ENCODE assay signal across 9 cellular contexts in the genomic region with DNA sequence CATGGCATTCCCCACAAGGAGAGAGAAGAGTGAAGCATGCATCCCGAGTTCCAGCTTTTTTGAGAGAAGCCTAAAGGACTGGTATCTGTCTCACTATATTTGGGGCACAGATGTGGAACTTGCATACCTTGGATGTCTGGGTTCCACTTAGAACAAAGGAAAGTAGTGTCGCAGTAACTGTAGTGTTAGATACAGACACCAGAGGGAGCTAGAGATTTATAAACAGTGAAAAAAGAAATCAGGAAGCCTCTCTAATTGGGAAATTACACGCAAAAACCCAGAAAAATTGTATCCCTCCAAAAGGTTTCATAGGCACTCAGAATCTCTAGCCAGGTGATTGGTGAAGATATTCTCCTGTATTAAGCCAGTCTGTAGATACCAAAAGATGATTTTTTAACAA. TPM values are rescaled to one million over a fixed set of nuclear protein-coding genes. Genes with fewer than 3 reads are reported as not detected.
DNase-seq lines count a peak whose midpoint lies in the region; ATAC-seq, FAIRE-seq and TF ChIP-seq lines count a peak whose summit lies in the region.
"Had no signal": no experiment of that assay in that cellular context is flagged by ENCODE, and none has a peak within 500 bp of the region (broad histone marks: within the 10 kb centered on the region; RNA-seq: fewer than 3 reads in every experiment).

No MANE protein-coding gene starts in this region.

- H3K27ac ChIP-seq in OCI-LY1 (ENCODE audit: low read depth, low read length, poor library complexity, severe bottlenecking) (no peak overlapping the region), suprapubic skin (no peak overlapping the region)

- TF ChIP-seq CTCF in OCI-LY1 (IDR thresholded peaks at IDR 0.05; ENCODE audit: low read length) = peak; percentile 51
- peak; percentile 26 for TF ChIP-seq CTCF in foreskin fibroblast (IDR thresholded peaks at IDR 0.05; ENCODE audit: low read depth, low read length)
- TF ChIP-seq CTCF in suprapubic skin (IDR thresholded peaks at IDR 0.05) = peak; percentile 31 to 43

- H3K27ac Mint-ChIP-seq in activated naive CD4-positive, alpha-beta T cell treated with anti-CD3 and anti-CD28 coated beads, Interleukin-2, amount 50 U/mL, for 72 hours = no peak overlapping the region
- H3K27ac Mint-ChIP-seq: dendritic cell treated with granulocyte-macrophage colony-stimulating factor and Interleukin-4, amounts not matched to agents 40 ng/mL and 50 ng/mL, for 4 days had no signal

- FAIRE-seq in GM19239 (lab: Jason Lieb, UNC) = peak; percentile 68

- H3K4me1 ChIP-seq in OCI-LY1 (ENCODE audit: insufficient read depth, low read length, severe bottlenecking) (no peaks in the 10 kb centered on the region), suprapubic skin (no peaks in the 10 kb centered on the region)

- whole genome bisulfite sequencing in suprapubic skin = 1% methylated on average over 3 of the region's 3 CpGs

- H3K9ac ChIP-seq in OCI-LY1 (ENCODE audit: low read length) = no peak overlapping the region

- H2AFZ ChIP-seq in OCI-LY1 (ENCODE audit: low read length) = no peak overlapping the region

- H3K36me3 ChIP-seq in OCI-LY1 (ENCODE audit: insufficient read depth, low read length) (no peaks in the 10 kb centered on the region), suprapubic skin (no peaks in the 10 kb centered on the region)

- H3K4me2 ChIP-seq in OCI-LY1 (ENCODE audit: low read length) = no peak overlapping the region

- no peak for TF ChIP-seq EP300 in suprapubic skin (IDR thresholded peaks at IDR 0.05)

- H3K36me3 Mint-ChIP-seq in activated naive CD4-positive, alpha-beta T cell treated with anti-CD3 and anti-CD28 coated beads, Interleukin-2, amount 50 U/mL, for 72 hours = no peaks in the 10 kb centered on the region

- H3K9me3 ChIP-seq in OCI-LY1 (ENCODE audit: low read length) (no peaks in the 10 kb centered on the region), suprapubic skin (no peaks in the 10 kb centered on the region)

- H3K27me3 ChIP-seq in OCI-LY1 (ENCODE audit: insufficient read depth, low read length) (no peaks in the 10 kb centered on the region), suprapubic skin (no peaks in the 10 kb centered on the region)

- H3K9me3 Mint-ChIP-seq in activated naive CD4-positive, alpha-beta T cell treated with anti-CD3 and anti-CD28 coated beads, Interleukin-2, amount 50 U/mL, for 72 hours = no peaks in the 10 kb centered on the region
- H3K9me3 Mint-ChIP-seq: dendritic cell treated with granulocyte-macrophage colony-stimulating factor and Interleukin-4, amounts not matched to agents 40 ng/mL and 50 ng/mL, for 4 days had no signal

- no peak overlapping the region for H3K4me3 ChIP-seq in OCI-LY1 (ENCODE audit: low read depth, low read length, poor library complexity, severe bottlenecking)
- H3K4me3 ChIP-seq in foreskin fibroblast (ENCODE audit: low read depth in 1 of 2, low read length in 2 of 2) = no peak overlapping the region
- no peak overlapping the region for H3K4me3 ChIP-seq in suprapubic skin

- H3F3A ChIP-seq in OCI-LY1 (ENCODE audit: insufficient read depth, low read length) = no peaks in the 10 kb centered on the region

- H4K20me1 ChIP-seq in OCI-LY1 (ENCODE audit: insufficient read depth, low read length) = no peaks in the 10 kb centered on the region

- DNase-seq in AG08396 (ENCODE audit: low spot score) (peak; percentile 3), GM19239 (ENCODE audit: insufficient read length, low spot score) (no peak), foreskin fibroblast (peak in 1 of 2 donors; percentile 8), suprapubic skin (ENCODE audit: low spot score in 2 of 2) (no peak), amniotic stem cell (lab: John Stamatoyannopoulos, UW) (no peak)
- no peak for DNase-seq in activated naive CD4-positive, alpha-beta T cell treated with anti-CD3 and anti-CD28 coated beads, Interleukin-2, amount 50 U/mL, for 72 hours (ENCODE audit: low spot score in 2 of 2)

- ATAC-seq in GM21786 (IDR thresholded peaks at IDR 0.05; ENCODE audit: unreplicated experiment) = no peak
- no peak for ATAC-seq in activated naive CD4-positive, alpha-beta T cell treated with anti-CD3 and anti-CD28 coated beads, Interleukin-2, amount 50 U/mL, for 72 hours

- no peaks in the 10 kb centered on the region for H3K79me2 ChIP-seq in OCI-LY1 (ENCODE audit: insufficient read depth, low read length)

- no peak for TF ChIP-seq POLR2A in suprapubic skin (IDR thresholded peaks at IDR 0.05)

- H3K9me2 ChIP-seq in OCI-LY1 (ENCODE audit: low read depth, low read length) = no peaks in the 10 kb centered on the region

RNA-seq across cellular contexts. Expression of gene AGTR2, which starts 34.4 kb away (rescaled TPM):
- not detected for total RNA-seq in suprapubic skin
- not detected for total RNA-seq in activated naive CD4-positive, alpha-beta T cell treated with anti-CD3 and anti-CD28 coated beads, Interleukin-2, amount 50 U/mL, for 72 hours
